In the genomic region with DNA sequence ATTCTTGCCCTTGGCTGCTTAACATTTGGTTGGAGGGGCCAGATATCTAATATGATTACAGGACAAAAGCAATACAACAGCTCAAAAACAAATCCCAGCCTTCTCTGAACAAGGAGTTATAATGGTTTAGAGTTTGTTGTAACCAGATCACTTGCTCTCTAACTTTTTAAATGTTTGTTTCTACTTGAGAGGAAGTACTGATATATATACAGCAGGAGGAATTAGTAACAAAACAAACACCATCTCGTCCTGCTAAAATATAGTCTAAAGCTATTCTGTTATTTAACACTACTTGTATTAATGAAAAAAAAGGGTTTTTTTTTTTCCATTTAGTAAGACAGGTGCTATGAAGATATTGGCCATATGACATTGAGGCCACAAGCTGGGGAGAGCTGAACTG, we compare ENCODE assay signal across 24 cellular contexts.
DNase-seq lines count a peak whose midpoint lies in the region; ATAC-seq, FAIRE-seq and TF ChIP-seq lines count a peak whose summit lies in the region.
"Had no signal": no experiment of that assay in that cellular context is flagged by ENCODE, and none has a peak within 500 bp of the region (broad histone marks: within the 10 kb centered on the region; RNA-seq: fewer than 3 reads in every experiment).

No MANE protein-coding gene starts in this region.

- no peak for FAIRE-seq in HepG2 (lab: Jason Lieb, UNC)
- FAIRE-seq: GM12878, GM12892, GM18507 had no signal

- peaks cover 86% of the 10 kb centered on the region for H3K4me1 ChIP-seq in HepG2 (ENCODE audit: insufficient read depth, low read length)
- peaks cover 0 to 31% (median 15%) of the 10 kb centered on the region in 4 donors for H3K4me1 ChIP-seq in right lobe of liver
- 0 out of 2 replicates have a peak, but pooled peaks cover 18% of the 10 kb centered on the region for H3K4me1 ChIP-seq in PC-3 (ENCODE audit: insufficient read depth, low read length)
- peaks cover 0 to 57% (median 25%) of the 10 kb centered on the region in 4 donors for H3K4me1 ChIP-seq in tibial nerve
- H3K4me1 ChIP-seq: BE2C, BLaER1 had no signal

- TF ChIP-seq RAD21 in HepG2 (CRISPR knock-in tag; IDR thresholded peaks at IDR 0.05) = no peak

- DNase-seq in HepG2 (ENCODE audit: low spot score) (no peak), right lobe of liver (no peak), PC-3 (no peak), D341Med (ENCODE audit: low spot score) (no peak), tibial nerve (ENCODE audit: low spot score in 2 of 2) (no peak)
- DNase-seq: ACHN; BE2C; C1 segment of cervical spinal cord; Calu3; CD4-positive, alpha-beta memory T cell; CD4-positive, CD25-positive, alpha-beta regulatory T cell; CD8-positive, alpha-beta memory T cell; COR-L47; DMS 273 treated with DMSO at 0.1 percent for 48 hours; DMS153; DMS79; DND-41; EL; GDM1 had no signal

- H2AFZ ChIP-seq in HepG2 (ENCODE audit: low read length) (no peak overlapping the region), PC-3 (ENCODE audit: low read length) (peak overlapping the region; percentile 5; the same call in 1 of the 2 replicates)

- peak overlapping the region; percentile 97 for H3K27ac ChIP-seq in HepG2 (ENCODE audit: extremely low read length, insufficient read depth, low read length)
- H3K27ac ChIP-seq in right lobe of liver = peak overlapping the region in 1 of 3 donors; percentile 95
- H3K27ac ChIP-seq in PC-3 (ENCODE audit: low read length) = no peak overlapping the region
- peak overlapping the region in 2 of 4 donors; percentile 38 to 95 for H3K27ac ChIP-seq in tibial nerve
- H3K27ac ChIP-seq: 22Rv1, BLaER1 had no signal

- no peak overlapping the region for H3K4me2 ChIP-seq in HepG2 (ENCODE audit: low read depth, low read length)
- no peak overlapping the region for H3K4me2 ChIP-seq in PC-3 (ENCODE audit: low read length)
- H3K4me2 ChIP-seq: BLaER1 had no signal

- H3K36me3 ChIP-seq in HepG2 (replicated peaks in 1 of 2; ENCODE audit: control insufficient read depth in 1 of 2, insufficient read depth in 2 of 2, low read length in 2 of 2) (no peaks in the 10 kb centered on the region), right lobe of liver (no peaks in the 10 kb centered on the region), PC-3 (ENCODE audit: low read depth, low read length) (no peaks in the 10 kb centered on the region), tibial nerve (no peaks in the 10 kb centered on the region)
- H3K36me3 ChIP-seq: BE2C, BLaER1 had no signal

- no peak for ATAC-seq in HepG2
- ATAC-seq in right lobe of liver = no peak
- ATAC-seq in PC-3 = peak; percentile 96
- ATAC-seq: GM12878 had no signal

- TF ChIP-seq POLR2A in HepG2 (IDR thresholded peaks at IDR 0.05; ENCODE audit: insufficient read depth in 1 of 2, low read depth in 2 of 2, low read length in 2 of 2) (no peak), right lobe of liver (IDR thresholded peaks at IDR 0.05) (no peak), tibial nerve (IDR thresholded peaks at IDR 0.05) (no peak)

- TF ChIP-seq EP300 in HepG2 (IDR thresholded peaks at IDR 0.05; ENCODE audit: low read depth in 2 of 2, low read length in 2 of 2) (no peak), HepG2 (CRISPR knock-in tag; IDR thresholded peaks at IDR 0.05; ENCODE audit: borderline replicate concordance) (no peak), tibial nerve (IDR thresholded peaks at IDR 0.05) (no peak)

- H3K27me3 ChIP-seq in HepG2 (ENCODE audit: control insufficient read depth in 1 of 2, insufficient read depth in 2 of 2, low read length in 2 of 2) (no peaks in the 10 kb centered on the region), right lobe of liver (no peaks in the 10 kb centered on the region), PC-3 (ENCODE audit: low read length) (no peaks in the 10 kb centered on the region), tibial nerve (no peaks in the 10 kb centered on the region)
- H3K27me3 ChIP-seq: BE2C, BLaER1 had no signal

- POLR2A ChIA-PET in HepG2 (lab: Yijun Ruan, JAX) (interaction anchor here (1.1 to 5.1 kb wide), 9 partner anchors 10 to 138 kb away, joined by 4 to 111 read pairs (median 18); a partner anchor contains a TSS), PC-3 (lab: Charles Lee; ENCODE audit: unreplicated experiment) (no interaction called here)

- H3K9me3 ChIP-seq in HepG2 (ENCODE audit: low read length) = no peaks in the 10 kb centered on the region
- H3K9me3 ChIP-seq in right lobe of liver = no peaks in the 10 kb centered on the region
- no peaks in the 10 kb centered on the region for H3K9me3 ChIP-seq in PC-3 (ENCODE audit: low read length)
- no peaks in the 10 kb centered on the region for H3K9me3 ChIP-seq in tibial nerve
- H3K9me3 ChIP-seq: BE2C, BLaER1 had no signal

- no peaks in the 10 kb centered on the region for H3K9me2 ChIP-seq in PC-3 (replicated peaks; ENCODE audit: low read length)

- in situ Hi-C loops in HepG2 (cut with HindIII; ENCODE audit: extremely low pct_ligation_motif_present, low pct_unique_long_range_greater_than_20kb) = loop anchor here (5.0 kb wide), 1 partner anchor 40 kb away; no protein-coding TSS in a partner anchor

- BruUV-seq in HepG2 (replicated peaks; lab: Mats Ljungman, UMichigan) (no TSS peak), PC-3 (replicated peaks; lab: Mats Ljungman, UMichigan) (no TSS peak)

- no peak for TF ChIP-seq CTCF in HepG2 (CRISPR knock-in tag; IDR thresholded peaks at IDR 0.05)
- no peak for TF ChIP-seq CTCF in right lobe of liver (IDR thresholded peaks at IDR 0.05)
- TF ChIP-seq CTCF in PC-3 (conservative IDR thresholded peaks at IDR 0.05; ENCODE audit: low read depth, low read length) = no peak
- TF ChIP-seq CTCF in tibial nerve (IDR thresholded peaks at IDR 0.05) = no peak

- intact Hi-C loops in HepG2 (cut with micrococcal nuclease; ENCODE audit: unreplicated experiment) (no loop called here), right lobe of liver (cut with DNase I) (no loop called here), PC-3 (cut with micrococcal nuclease) (no loop called here)

- H4K20me1 ChIP-seq in HepG2 (ENCODE audit: insufficient read depth, low read length) = no peaks in the 10 kb centered on the region
- H4K20me1 ChIP-seq in PC-3 (ENCODE audit: low read length) = no peaks in the 10 kb centered on the region
- H4K20me1 ChIP-seq: BLaER1 had no signal

- 82% methylated on average over 1 of the region's 1 CpG for WGBS in HepG2 (ENCODE audit: low lambda C conversion rate)
- WGBS in right lobe of liver (ENCODE audit: insufficient coverage, low coverage, low lambda C conversion rate, missing lambda C conversion rate) = 38% methylated on average over 1 of the region's 1 CpG
- WGBS in tibial nerve, 2 donors = 52 to 62% methylated on average over 1 of the region's 1 CpG

- no peaks in the 10 kb centered on the region for H3F3A ChIP-seq in PC-3 (ENCODE audit: low read length, unreplicated experiment)

- H3K79me2 ChIP-seq in HepG2 (ENCODE audit: insufficient read depth, low read length) (no peaks in the 10 kb centered on the region), PC-3 (ENCODE audit: low read length) (no peaks in the 10 kb centered on the region)

- H3K9ac ChIP-seq in HepG2 (ENCODE audit: insufficient read depth, low read depth, low read length) = no peak overlapping the region
- no peak overlapping the region for H3K9ac ChIP-seq in PC-3 (ENCODE audit: low read length)
- H3K9ac ChIP-seq: BLaER1 had no signal

- CTCF ChIA-PET in HepG2 (lab: Yijun Ruan, JAX; ENCODE audit: low intra/inter-chr PET ratio, low total read pairs) (no interaction called here), PC-3 (lab: Charles Lee) (no interaction called here)

- H3K4me3 ChIP-seq in HepG2 (replicated peaks in 1 of 3; ENCODE audit: insufficient read depth in 1 of 3, low read depth in 2 of 3, low read length in 3 of 3) = no peak overlapping the region
- H3K4me3 ChIP-seq in right lobe of liver = no peak overlapping the region
- no peak overlapping the region for H3K4me3 ChIP-seq in PC-3 (ENCODE audit: low read length)
- no peak overlapping the region for H3K4me3 ChIP-seq in tibial nerve
- H3K4me3 ChIP-seq: BLaER1, GM12878 had no signal

TF ChIP-seq in HepG2, 621 proteins besides CTCF, POLR2A, EP300 and RAD21:
- TF ChIP-seq, protein P1, sequence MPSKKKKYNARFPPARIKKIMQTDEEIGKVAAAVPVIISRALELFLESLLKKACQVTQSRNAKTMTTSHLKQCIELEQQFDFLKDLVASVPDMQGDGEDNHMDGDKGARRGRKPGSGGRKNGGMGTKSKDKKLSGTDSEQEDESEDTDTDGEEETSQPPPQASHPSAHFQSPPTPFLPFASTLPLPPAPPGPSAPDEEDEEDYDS (CRISPR knock-in tag; IDR thresholded peaks at IDR 0.05) = 0 out of 2 replicates have a peak, but pooled peaks have one; percentile 11
- TF ChIP-seq SOX6 (IDR thresholded peaks at IDR 0.05) = no peak
- TF ChIP-seq SOX6 (CRISPR knock-in tag; IDR thresholded peaks at IDR 0.05) = no peak
- TF ChIP-seq, protein P2, sequence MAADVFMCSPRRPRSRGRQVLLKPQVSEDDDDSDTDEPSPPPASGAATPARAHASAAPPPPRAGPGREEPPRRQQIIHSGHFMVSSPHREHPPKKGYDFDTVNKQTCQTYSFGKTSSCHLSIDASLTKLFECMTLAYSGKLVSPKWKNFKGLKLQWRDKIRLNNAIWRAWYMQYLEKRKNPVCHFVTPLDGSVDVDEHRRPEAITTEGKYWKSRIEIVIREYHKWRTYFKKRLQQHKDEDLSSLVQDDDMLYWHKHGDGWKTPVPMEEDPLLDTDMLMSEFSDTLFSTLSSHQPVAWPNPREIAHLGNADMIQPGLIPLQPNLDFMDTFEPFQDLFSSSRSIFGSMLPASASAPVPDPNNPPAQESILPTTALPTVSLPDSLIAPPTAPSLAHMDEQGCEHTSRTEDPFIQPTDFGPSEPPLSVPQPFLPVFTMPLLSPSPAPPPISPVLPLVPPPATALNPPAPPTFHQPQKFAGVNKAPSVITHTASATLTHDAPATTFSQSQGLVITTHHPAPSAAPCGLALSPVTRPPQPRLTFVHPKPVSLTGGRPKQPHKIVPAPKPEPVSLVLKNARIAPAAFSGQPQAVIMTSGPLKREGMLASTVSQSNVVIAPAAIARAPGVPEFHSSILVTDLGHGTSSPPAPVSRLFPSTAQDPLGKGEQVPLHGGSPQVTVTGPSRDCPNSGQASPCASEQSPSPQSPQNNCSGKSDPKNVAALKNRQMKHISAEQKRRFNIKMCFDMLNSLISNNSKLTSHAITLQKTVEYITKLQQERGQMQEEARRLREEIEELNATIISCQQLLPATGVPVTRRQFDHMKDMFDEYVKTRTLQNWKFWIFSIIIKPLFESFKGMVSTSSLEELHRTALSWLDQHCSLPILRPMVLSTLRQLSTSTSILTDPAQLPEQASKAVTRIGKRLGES (CRISPR knock-in tag; IDR thresholded peaks at IDR 0.05; ENCODE audit: borderline replicate concordance) = no peak
- TF ChIP-seq POGZ (CRISPR knock-in tag; IDR thresholded peaks at IDR 0.05) = no peak
